11 cellular contexts compared by ENCODE assay signal in genomic region chr13:51632643-51633357, GRCh38. TPM values are rescaled to one million over a fixed set of nuclear protein-coding genes. Genes with fewer than 3 reads are reported as not detected.
DNase-seq lines count a peak whose midpoint lies in the region; ATAC-seq and TF ChIP-seq lines count a peak whose summit lies in the region.
"Had no signal": no experiment of that assay in that cellular context is flagged by ENCODE, and none has a peak within 500 bp of the region (broad histone marks: within the 10 kb centered on the region; RNA-seq: fewer than 3 reads in every experiment).

No MANE protein-coding gene starts in this region.

- no peak overlapping the region for H4K8ac ChIP-seq in H9 (replicated peaks; ENCODE audit: insufficient read length, low read depth, low read length)

- H3K4me3 ChIP-seq in adipocyte (ENCODE audit: low read length), result peak overlapping the region; percentile 61
- no peak overlapping the region for H3K4me3 ChIP-seq in Karpas-422 (ENCODE audit: low read length)
- H3K4me3 ChIP-seq: upper lobe of left lung had no signal

- H3K79me2 ChIP-seq in H9 (ENCODE audit: insufficient read depth, low read length) (no peaks in the 10 kb centered on the region; the same call in 1 of the 2 replicates), Karpas-422 (ENCODE audit: low read length) (no peaks in the 10 kb centered on the region)

- H3T11ph ChIP-seq in H9 (ENCODE audit: low read length), result no peak overlapping the region

- DNase-seq in H9 (peak; percentile 41), adipocyte (ENCODE audit: low read depth) (no peak), inferior parietal cortex (ENCODE audit: extremely low spot score) (peak; percentile 87), sciatic nerve (ENCODE audit: low spot score) (no peak), Karpas-422 (no peak)
- DNase-seq: NCI-H345 had no signal

- H3K27ac ChIP-seq in H9 (ENCODE audit: insufficient read length, low read depth, low read length), result no peak overlapping the region
- H3K27ac ChIP-seq in Karpas-422 (ENCODE audit: low read length), result no peak overlapping the region
- H3K27ac ChIP-seq: upper lobe of left lung had no signal

- H2BK15ac ChIP-seq in H9 (ENCODE audit: low read depth, low read length), result no peak overlapping the region

- H3K4me1 Mint-ChIP-seq in H9, result peaks cover 44 to 53% of the 10 kb centered on the region in 2 experiments

- no peak for TF ChIP-seq CTCF in H9 (conservative IDR thresholded peaks at IDR 0.05)

- H2AK5ac ChIP-seq in H9 (ENCODE audit: insufficient read length, low read length), result no peak overlapping the region

- H2BK5ac ChIP-seq in H9 (ENCODE audit: insufficient read length, low read length), result no peak overlapping the region

- H3K4me2 ChIP-seq in H9 (ENCODE audit: insufficient read depth, insufficient read length, low read length), result no peak overlapping the region
- H3K4me2 ChIP-seq in Karpas-422 (ENCODE audit: low read depth, low read length, poor library complexity, severe bottlenecking), result no peak overlapping the region

- H3K23me2 ChIP-seq in H9 (ENCODE audit: insufficient read length, low read depth, low read length, poor library complexity, severe bottlenecking), result no peaks in the 10 kb centered on the region

- H2BK120ac ChIP-seq in H9 (ENCODE audit: low read depth, low read length, poor library complexity, severe bottlenecking), result no peak overlapping the region

- no peak overlapping the region for H2BK12ac ChIP-seq in H9 (ENCODE audit: insufficient read length, low read depth, low read length)

- no peaks in the 10 kb centered on the region for H4K20me1 ChIP-seq in H9 (ENCODE audit: control insufficient read depth, insufficient read depth, insufficient read length)
- peaks cover 39% of the 10 kb centered on the region for H4K20me1 ChIP-seq in Karpas-422 (ENCODE audit: insufficient read depth, low read depth, low read length)

- no peak overlapping the region for H3K4ac ChIP-seq in H9 (ENCODE audit: low read depth, low read length)

- intact Hi-C loops in sciatic nerve (cut with DNase I), result no loop called here

- WGBS in H9 (ENCODE audit: extremely low coverage, insufficient read length, low lambda C conversion rate), result no CpG with 5 or more reads among the region's 3 CpGs

- H3K23ac ChIP-seq in H9 (ENCODE audit: insufficient read length, low read depth, low read length), result no peak overlapping the region

- no peaks in the 10 kb centered on the region for H3K9me3 Mint-ChIP-seq in H9
- H3K9me3 Mint-ChIP-seq: activated naive CD4-positive, alpha-beta T cell treated with anti-CD3 and anti-CD28 coated beads, Interleukin-2, amount 50 U/mL, for 24 hours had no signal

- ATAC-seq in sciatic nerve (peak; percentile 70), HG03135 (IDR thresholded peaks at IDR 0.05; ENCODE audit: unreplicated experiment) (no peak), GM21390 (IDR thresholded peaks at IDR 0.05; ENCODE audit: unreplicated experiment) (no peak), GM21528 (IDR thresholded peaks at IDR 0.05; ENCODE audit: low FRiP score, unreplicated experiment) (no peak)

- H3K9me3 ChIP-seq in H9 (ENCODE audit: control insufficient read depth, low read depth, low read length) (no peaks in the 10 kb centered on the region), adipocyte (ENCODE audit: control insufficient read depth, low read length) (no peaks in the 10 kb centered on the region), Karpas-422 (ENCODE audit: low read length) (no peaks in the 10 kb centered on the region)
- H3K9me3 ChIP-seq: upper lobe of left lung had no signal

- H2BK20ac ChIP-seq in H9 (ENCODE audit: low read depth, low read length, poor library complexity, severe bottlenecking), result no peak overlapping the region

- H4K91ac ChIP-seq in H9 (ENCODE audit: insufficient read length, low read depth, low read length), result no peak overlapping the region

- no peak overlapping the region for H2AFZ ChIP-seq in H9 (ENCODE audit: low read length)
- no peak overlapping the region for H2AFZ ChIP-seq in Karpas-422 (ENCODE audit: low read length)

- H3K36me3 ChIP-seq in adipocyte (ENCODE audit: control insufficient read depth, insufficient read depth, low read length, severe bottlenecking) (no peaks in the 10 kb centered on the region), Karpas-422 (ENCODE audit: insufficient read depth, low read length) (no peaks in the 10 kb centered on the region)
- H3K36me3 ChIP-seq: upper lobe of left lung had no signal

- peak overlapping the region; percentile 5 to 95 (median 86) for H3K27ac Mint-ChIP-seq in H9
- H3K27ac Mint-ChIP-seq: activated naive CD4-positive, alpha-beta T cell treated with anti-CD3 and anti-CD28 coated beads, Interleukin-2, amount 50 U/mL, for 24 hours had no signal

- no peak overlapping the region for H3K9ac ChIP-seq in H9 (ENCODE audit: extremely low read depth, insufficient read length, low read length)
- H3K9ac ChIP-seq in adipocyte (ENCODE audit: low read length), result peak overlapping the region; percentile 55
- H3K9ac ChIP-seq in Karpas-422 (ENCODE audit: low read length), result no peak overlapping the region

- no peaks in the 10 kb centered on the region; a peak in 1 of 7 replicates for H3K36me3 Mint-ChIP-seq in H9 (ENCODE audit: insufficient read depth in 1 of 3, low read depth in 3 of 3)
- H3K36me3 Mint-ChIP-seq: activated naive CD4-positive, alpha-beta T cell treated with anti-CD3 and anti-CD28 coated beads, Interleukin-2, amount 50 U/mL, for 24 hours had no signal

- no peak overlapping the region for H4K5ac ChIP-seq in H9 (ENCODE audit: insufficient read length, low read depth, low read length)

- H3K4me3 Mint-ChIP-seq in H9, result 0 out of 5 replicates have a peak overlapping the region, but pooled peaks of 1 of the 2 experiments have one; percentile 7
- H3K4me3 Mint-ChIP-seq: activated naive CD4-positive, alpha-beta T cell treated with anti-CD3 and anti-CD28 coated beads, Interleukin-2, amount 50 U/mL, for 24 hours had no signal

- H3K56ac ChIP-seq in H9 (ENCODE audit: insufficient read length, low read depth, low read length), result no peak overlapping the region

- no peaks in the 10 kb centered on the region for H3K79me1 ChIP-seq in H9 (ENCODE audit: insufficient read depth, low read depth, low read length, poor library complexity, severe bottlenecking)

- no peaks in the 10 kb centered on the region for H3K9me2 ChIP-seq in Karpas-422 (replicated peaks; ENCODE audit: insufficient read depth, low read length)

- H3K27me3 Mint-ChIP-seq in H9 (ENCODE audit: low read depth), result no peaks in the 10 kb centered on the region
- H3K27me3 Mint-ChIP-seq: activated naive CD4-positive, alpha-beta T cell treated with anti-CD3 and anti-CD28 coated beads, Interleukin-2, amount 50 U/mL, for 24 hours had no signal

- H3K27me3 ChIP-seq in H9 (ENCODE audit: insufficient read depth, low read length), result no peaks in the 10 kb centered on the region
- H3K27me3 ChIP-seq in adipocyte (replicated peaks; ENCODE audit: control insufficient read depth, insufficient read depth, low read length), result no peaks in the 10 kb centered on the region
- H3K27me3 ChIP-seq in Karpas-422 (ENCODE audit: low read length), result no peaks in the 10 kb centered on the region
- H3K27me3 ChIP-seq: upper lobe of left lung had no signal

- H3K4me1 ChIP-seq in H9 (ENCODE audit: insufficient read depth, low read length) (peaks cover 8% of the 10 kb centered on the region; the same call in 1 of the 2 replicates), adipocyte (ENCODE audit: control insufficient read depth, insufficient read depth, low read length) (peaks cover 41% of the 10 kb centered on the region), Karpas-422 (ENCODE audit: low read length) (peaks cover 4% of the 10 kb centered on the region)

- H3K18ac ChIP-seq in H9 (ENCODE audit: insufficient read length, low read depth, low read length), result peak overlapping the region; percentile 21

- no peak overlapping the region for H3K14ac ChIP-seq in H9 (ENCODE audit: insufficient read depth, low read length)

RNA-seq across cellular contexts. Expression of gene WDFY2, which starts 48.5 kb away (rescaled TPM):
- 22.7 and 26.4 TPM in 2 replicates for total RNA-seq in H9 (2021)
- total RNA-seq in sciatic nerve, result 22.1 TPM
- 3.6 and 4.1 TPM in 2 replicates for total RNA-seq in Karpas-422 (2014; rRNA removed; shearing (Covaris generic); ENCODE audit: low replicate concordance)

Comparison
In these comparisons a context has a peak if more than half of its experiments do, and no peak if none do; other contexts are left out.
1. DNase-seq: peak in H9 (single experiment) and inferior parietal cortex (single experiment); none in adipocyte (single experiment), sciatic nerve (single experiment) and Karpas-422 (single experiment).